Comparison of ENCODE assay signal across 16 cellular contexts in genomic region chr3:172519241-172519640, GRCh38. TPM values are rescaled to one million over a fixed set of nuclear protein-coding genes. Genes with fewer than 3 reads are reported as not detected.
DNase-seq lines count a peak whose midpoint lies in the region; ATAC-seq and TF ChIP-seq lines count a peak whose summit lies in the region.
"Had no signal": no experiment of that assay in that cellular context is flagged by ENCODE, and none has a peak within 500 bp of the region (broad histone marks: within the 10 kb centered on the region; RNA-seq: fewer than 3 reads in every experiment).

No MANE protein-coding gene starts in this region.

- H3K4me1 ChIP-seq in colonic mucosa = peaks cover 18% of the 10 kb centered on the region
- H3K4me1 ChIP-seq in neutrophil (ENCODE audit: control insufficient read depth in 1 of 2, insufficient read depth in 1 of 2, low read depth in 1 of 2, low read length in 1 of 2) = peaks cover 74 to 75% of the 10 kb centered on the region in 2 experiments
- H3K4me1 ChIP-seq: SJCRH30 had no signal

- H3K27me3 ChIP-seq in colonic mucosa = no peaks in the 10 kb centered on the region
- H3K27me3 ChIP-seq in neutrophil = no peaks in the 10 kb centered on the region
- H3K27me3 ChIP-seq: SJCRH30, thyroid gland had no signal

- in situ Hi-C loops in GM13976 (cut with MboI; ENCODE audit: low sequenced_read_pairs, unreplicated experiment) (no loop called here), KBM-7 (cut with MboI; ENCODE audit: low pct_unique_long_range_greater_than_20kb, low sequenced_read_pairs) (no loop called here)

- H3K9me3 ChIP-seq in KOPT-K1 (ENCODE audit: insufficient read depth, low read length, poor library complexity, severe bottlenecking) = no peaks in the 10 kb centered on the region
- no peaks in the 10 kb centered on the region for H3K9me3 ChIP-seq in colonic mucosa
- H3K9me3 ChIP-seq in neutrophil = no peaks in the 10 kb centered on the region
- H3K9me3 ChIP-seq: SJCRH30, thyroid gland had no signal

- H3K4me3 ChIP-seq in colonic mucosa (no peak overlapping the region), neutrophil (ENCODE audit: low read depth in 1 of 2, low read length in 1 of 2) (peak overlapping the region; percentile 77 to 92)
- H3K4me3 ChIP-seq: SJCRH30, thyroid gland had no signal

- POLR2A ChIA-PET in activated CD4-positive, alpha-beta T cell treated with anti-CD3 and anti-CD28 coated beads for 36 hours (lab: Charles Lee) = interaction anchor here (0.6 to 1.6 kb wide), 2 partner anchors 11 to 25 kb away, joined by 3 to 7 read pairs; no protein-coding TSS in a partner anchor

- no peak for ATAC-seq in activated CD4-positive, alpha-beta T cell treated with anti-CD3 and anti-CD28 coated beads for 36 hours
- ATAC-seq in omental fat pad (ENCODE audit: low FRiP score) = no peak

- H3K27ac Mint-ChIP-seq in activated CD4-positive, alpha-beta T cell treated with anti-CD3 and anti-CD28 coated beads for 36 hours = peak overlapping the region; percentile 66

- peaks cover 32% of the 10 kb centered on the region for H3K36me3 Mint-ChIP-seq in activated CD4-positive, alpha-beta T cell treated with anti-CD3 and anti-CD28 coated beads for 36 hours (ENCODE audit: low read depth)

- no peak for TF ChIP-seq CTCF in colonic mucosa (IDR thresholded peaks at IDR 0.05)
- TF ChIP-seq CTCF in neutrophil (IDR thresholded peaks at IDR 0.05) = no peak
- no peak for TF ChIP-seq CTCF in omental fat pad (IDR thresholded peaks at IDR 0.05)
- no peak for TF ChIP-seq CTCF in GM13976 (IDR thresholded peaks at IDR 0.05; ENCODE audit: borderline replicate concordance, control extremely low read depth, extremely low read depth, insufficient read depth, missing control alignments)

- peaks cover 78% of the 10 kb centered on the region for H3K4me1 Mint-ChIP-seq in activated CD4-positive, alpha-beta T cell treated with anti-CD3 and anti-CD28 coated beads for 36 hours

- no peaks in the 10 kb centered on the region for H3K27me3 Mint-ChIP-seq in activated CD4-positive, alpha-beta T cell treated with anti-CD3 and anti-CD28 coated beads for 36 hours

- H3K4me3 Mint-ChIP-seq in activated CD4-positive, alpha-beta T cell treated with anti-CD3 and anti-CD28 coated beads for 36 hours = peak overlapping the region; percentile 2

- no peak for DNase-seq in activated CD4-positive, alpha-beta T cell treated with anti-CD3 and anti-CD28 coated beads for 36 hours
- no peak for DNase-seq in activated CD4-positive, alpha-beta T cell treated with anti-CD3 and anti-CD28 coated beads, Interleukin-2, amount 50 U/mL, for 48 hours
- DNase-seq in colonic mucosa (no peak), omental fat pad (ENCODE audit: low spot score) (no peak), GM13976 (ENCODE audit: low spot score) (no peak), KBM-7 (no peak)
- DNase-seq: COR-L47, midbrain, NCI-H146, NCI-H446, posterior cingulate gyrus, SJCRH30, thyroid gland had no signal

- H3K27ac ChIP-seq in KOPT-K1 (ENCODE audit: low read depth, low read length, poor library complexity, severe bottlenecking) (peak overlapping the region; percentile 97), colonic mucosa (peak overlapping the region; percentile 79), neutrophil (peak overlapping the region; percentile 88)
- H3K27ac ChIP-seq: SJCRH30 had no signal

- no peaks in the 10 kb centered on the region for H3K9me3 Mint-ChIP-seq in activated CD4-positive, alpha-beta T cell treated with anti-CD3 and anti-CD28 coated beads for 36 hours (ENCODE audit: low read depth)

- intact Hi-C loops in activated CD4-positive, alpha-beta T cell treated with anti-CD3 and anti-CD28 coated beads for 36 hours (cut with DNase I, micrococcal nuclease) = loop anchor here in 1 of 2 experiments (10.0 kb wide), 1 partner anchor 1644 kb away; the partner anchor contains the start of gene RPL22L1
- intact Hi-C loops in colonic mucosa (cut with DNase I) = no loop called here

- CTCF ChIA-PET in activated CD4-positive, alpha-beta T cell treated with anti-CD3 and anti-CD28 coated beads for 36 hours (lab: Charles Lee) = interaction anchor here (1.0 to 4.5 kb wide), 4 partner anchors 12 to 77 kb away, joined by 3 to 27 read pairs (median 4); no protein-coding TSS in a partner anchor

- H3K36me3 ChIP-seq in KOPT-K1 (ENCODE audit: insufficient read depth, low read length) (peaks cover 29% of the 10 kb centered on the region), colonic mucosa (no peaks in the 10 kb centered on the region), neutrophil (peaks cover 39% of the 10 kb centered on the region)
- H3K36me3 ChIP-seq: SJCRH30, thyroid gland had no signal

- H3K9ac ChIP-seq in colonic mucosa (ENCODE audit: low read depth in 2 of 2, low read length in 2 of 2) = no peak overlapping the region

RNA-seq across cellular contexts. Expression of gene TNFSF10, which starts 4.0 kb away (rescaled TPM):
- 10 to 100 TPM; 33.1 to 34.8 TPM for total RNA-seq in activated CD4-positive, alpha-beta T cell treated with anti-CD3 and anti-CD28 coated beads for 36 hours
- total RNA-seq in colonic mucosa (100 to 1,000 TPM in 1 of 2 donors, 10 to 100 TPM in 1; 57.2 to 118 TPM), omental fat pad (100 to 1,000 TPM in 2 of 4 donors, 10 to 100 TPM in 2; 23.8 to 220 (median 121) TPM)
- total RNA-seq: G401, SJCRH30 had no signal
